1 cellular context compared by ENCODE assay signal in genomic region chr4:124133753-124134152, GRCh38.
A peak's percentile ranks its signal among the peaks of the same experiment; 100 is the strongest.
TF ChIP-seq lines count a peak whose summit lies in the region.

No MANE protein-coding gene starts in this region.

TF ChIP-seq in SK-N-SH, 30 proteins besides CTCF, POLR2A, EP300 and RAD21 (continued from another document):
- TF ChIP-seq NFIC (IDR thresholded peaks at IDR 0.05; ENCODE audit: borderline replicate concordance) (peak; percentile 33; the same call in 1 of the 2 replicates), JUND (IDR thresholded peaks at IDR 0.05) (no peak)
TF ChIP-seq in SK-N-SH: peak in this region for 3.
